Comparison of ENCODE assay signal across 14 cellular contexts in the genomic region with DNA sequence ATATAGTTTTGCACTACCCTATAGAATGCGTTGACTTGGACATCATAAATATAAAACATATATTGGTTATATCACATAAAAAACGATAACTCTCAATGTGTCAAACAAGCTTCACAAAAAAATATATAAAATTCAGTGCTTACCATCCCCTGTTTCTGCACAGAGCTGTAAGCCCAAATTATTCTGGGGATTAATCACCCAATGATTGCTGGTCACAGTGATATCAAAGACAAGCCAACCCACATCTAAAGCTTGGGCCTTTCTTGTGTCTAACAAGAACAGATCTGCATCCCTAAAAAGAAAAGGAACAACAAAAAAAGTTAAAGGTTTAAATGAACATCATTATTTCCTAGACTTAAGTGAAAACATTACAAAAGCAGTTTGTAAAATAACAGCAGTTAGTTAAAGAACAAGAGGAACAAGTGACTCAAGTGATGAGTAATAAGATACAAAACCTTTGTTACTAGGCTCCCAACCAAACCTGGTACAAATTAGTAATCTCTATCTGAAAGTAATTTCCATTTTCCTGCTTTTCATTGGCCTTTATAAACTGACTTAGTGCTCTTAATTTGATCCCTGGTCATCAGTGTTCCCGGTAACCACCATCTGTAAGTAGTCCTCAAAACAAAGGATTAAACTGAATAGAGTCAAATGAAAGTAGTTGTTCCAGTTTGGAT.
DNase-seq lines count a peak whose midpoint lies in the region; TF ChIP-seq lines count a peak whose summit lies in the region.
"Had no signal": no experiment of that assay in that cellular context is flagged by ENCODE, and none has a peak within 500 bp of the region (broad histone marks: within the 10 kb centered on the region; RNA-seq: fewer than 3 reads in every experiment).

No MANE protein-coding gene starts in this region.

- H3K27me3 ChIP-seq in suprapubic skin, result no peaks in the 10 kb centered on the region
- H3K27me3 ChIP-seq: heart right ventricle, right lobe of liver had no signal

- no peak for TF ChIP-seq CTCF in suprapubic skin (IDR thresholded peaks at IDR 0.05)

- no peaks in the 10 kb centered on the region for H3K4me1 ChIP-seq in suprapubic skin
- H3K4me1 ChIP-seq: heart right ventricle, left ventricle myocardium inferior, right lobe of liver had no signal

- no peaks in the 10 kb centered on the region for H3K9me3 ChIP-seq in suprapubic skin
- H3K9me3 ChIP-seq: right lobe of liver had no signal

- no peak overlapping the region for H3K27ac ChIP-seq in suprapubic skin
- H3K27ac ChIP-seq: left ventricle myocardium inferior, right lobe of liver had no signal

- H3K4me3 ChIP-seq in suprapubic skin, result no peak overlapping the region
- H3K4me3 ChIP-seq: heart right ventricle, left ventricle myocardium inferior, right lobe of liver had no signal

- 82% methylated on average over 3 of the region's 3 CpGs for WGBS in suprapubic skin

- no peak for TF ChIP-seq EP300 in suprapubic skin (IDR thresholded peaks at IDR 0.05)

- DNase-seq in Daoy (ENCODE audit: low read depth), result peak; percentile 22
- peak; percentile 82 for DNase-seq in LHCN-M2 (ENCODE audit: low read depth)
- DNase-seq in dermis blood vessel endothelial cell, result peak; percentile 24
- peak; percentile 7 for DNase-seq in myocyte (ENCODE audit: low read depth)
- DNase-seq in ecto neural progenitor cell (ENCODE audit: low spot score), result no peak
- DNase-seq in activated effector memory CD4-positive, alpha-beta T cell treated with anti-CD3 and anti-CD28 coated beads, Interleukin-2, amount 50 U/mL, for 16 hours, result no peak
- DNase-seq in suprapubic skin (ENCODE audit: low spot score in 2 of 2), result no peak
- no peak for DNase-seq in NCI-H510A (lab: John Stamatoyannopoulos, UW)
- DNase-seq: activated CD8-positive, alpha-beta memory T cell treated with anti-CD3 and anti-CD28 coated beads for 24 hours; activated naive CD4-positive, alpha-beta T cell treated with anti-CD3 and anti-CD28 coated beads, Interleukin-2, amount 10 ng/mL, durations not matched to agents 7 days and 5 days; heart right ventricle; left ventricle myocardium inferior; right lobe of liver; RPMI8226 had no signal

- no peaks in the 10 kb centered on the region for H3K36me3 ChIP-seq in suprapubic skin
- H3K36me3 ChIP-seq: heart right ventricle, left ventricle myocardium inferior, right lobe of liver had no signal

- no peak for TF ChIP-seq POLR2A in suprapubic skin (IDR thresholded peaks at IDR 0.05)

Comparison
In these comparisons a context has a peak if more than half of its experiments do, and no peak if none do; other contexts are left out.
1. DNase-seq: peak in Daoy (single experiment), LHCN-M2 (single experiment), dermis blood vessel endothelial cell (single experiment) and myocyte (single experiment); none in ecto neural progenitor cell (single experiment), activated effector memory CD4-positive, alpha-beta T cell treated with anti-CD3 and anti-CD28 coated beads, Interleukin-2, amount 50 U/mL, for 16 hours (single experiment), suprapubic skin (0 of 2) and NCI-H510A (single experiment).